Comparison of ENCODE assay signal across 16 cellular contexts in the genomic region with DNA sequence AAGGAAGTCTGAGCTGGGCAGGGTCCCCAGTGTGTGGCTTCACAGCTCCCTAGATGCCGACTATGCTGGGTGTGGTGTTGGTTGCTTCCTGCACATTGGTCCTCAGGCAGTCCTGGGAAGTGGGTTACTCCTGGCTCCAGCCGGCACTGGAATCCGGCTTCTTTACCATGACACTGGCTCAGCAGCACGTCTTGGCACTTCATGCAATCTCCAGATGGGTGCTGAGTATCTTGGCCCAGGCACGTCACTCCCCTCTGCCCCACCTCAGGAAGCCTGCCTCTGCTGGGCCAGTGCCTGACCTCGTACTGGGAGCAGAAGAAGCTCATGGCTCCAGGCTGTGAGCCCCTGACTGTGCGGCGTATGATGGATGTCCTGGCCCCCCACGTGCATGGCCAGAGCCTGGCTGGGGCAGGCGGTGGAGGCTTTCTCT. TPM values are rescaled to one million over a fixed set of nuclear protein-coding genes. Genes with fewer than 3 reads are reported as not detected.
DNase-seq lines count a peak whose midpoint lies in the region; ATAC-seq, FAIRE-seq and TF ChIP-seq lines count a peak whose summit lies in the region.
"Had no signal": no experiment of that assay in that cellular context is flagged by ENCODE, and none has a peak within 500 bp of the region (broad histone marks: within the 10 kb centered on the region; RNA-seq: fewer than 3 reads in every experiment).

No MANE protein-coding gene starts in this region.

- H3K9me3 ChIP-seq in K562 (replicated peaks; ENCODE audit: control insufficient read depth, insufficient read depth, low read depth, low read length) (no peaks in the 10 kb centered on the region), thyroid gland (no peaks in the 10 kb centered on the region)

- POLR2A ChIA-PET in K562 (lab: Yijun Ruan, JAX): interaction anchor here (0.5 to 2.2 kb wide), 12 partner anchors 8 to 132 kb away, joined by 3 to 10 read pairs (median 4); partner anchors contain the start of gene DDX19A

- no peaks in the 10 kb centered on the region; the same call in 1 of the 2 replicates for H4K20me1 ChIP-seq in K562 (replicated peaks; ENCODE audit: control insufficient read depth, insufficient read depth, low read length)

- no peak overlapping the region for H3K4me3 Mint-ChIP-seq in activated T-cell treated with anti-CD3 and anti-CD28 coated beads, Interleukin-2, amount 50 U/mL, for 24 hours
- H3K4me3 Mint-ChIP-seq: mesothelial cell of epicardium had no signal

- in situ Hi-C loops in K562 (cut with MboI): no loop called here

- H3K27ac Mint-ChIP-seq in activated T-cell treated with anti-CD3 and anti-CD28 coated beads, Interleukin-2, amount 50 U/mL, for 24 hours: peak overlapping the region; percentile 68
- H3K27ac Mint-ChIP-seq: mesothelial cell of epicardium had no signal

- H3K9ac ChIP-seq in K562 (ENCODE audit: insufficient read depth in 1 of 2, low read depth in 2 of 2, low read length in 2 of 2): peak overlapping the region in 1 of 2 experiments; percentile 55; a peak in 2 of 4 replicates
- H3K9ac ChIP-seq: parathyroid adenoma had no signal

- TF ChIP-seq RAD21 in K562 (CRISPR knock-in tag; conservative IDR thresholded peaks at IDR 0.05 in 1 of 2, IDR thresholded peaks at IDR 0.05 in 1 of 2): no peak

- no peak for TF ChIP-seq EP300 in K562 (IDR thresholded peaks at IDR 0.05; ENCODE audit: low read length)

- peaks cover 3% of the 10 kb centered on the region for H3K9me1 ChIP-seq in K562 (ENCODE audit: control insufficient read depth, insufficient read depth, low read length)

- CTCF ChIA-PET in K562 (lab: Yijun Ruan, JAX; ENCODE audit: low intra/inter-chr PET ratio): no interaction called here

- H3K36me3 ChIP-seq in K562 (ENCODE audit: control insufficient read depth, insufficient read depth, low read length) (peaks cover 60% of the 10 kb centered on the region; the same call in 2 of the 3 replicates), thyroid gland (peaks cover 34 to 36% of the 10 kb centered on the region in 2 donors)

- WGBS in K562 (ENCODE audit: insufficient coverage, low coverage, missing lambda C conversion rate): 78% methylated on average over 10 of the region's 10 CpGs
- 77 to 89% methylated on average over 7 to 9 of the region's 10 CpGs for WGBS in thyroid gland, 2 donors

- DNase-seq in activated T-cell treated with anti-CD3 and anti-CD28 coated beads, Interleukin-2, amount 50 U/mL, for 24 hours: no peak
- DNase-seq in activated T-cell treated with anti-CD3 and anti-CD28 coated beads, Interleukin-2, amount 50 U/mL, for 1 hour: no peak
- DNase-seq in K562 (ENCODE audit: extremely low read depth in 1 of 4, low spot score in 3 of 4) (no peak), Right ventricle myocardium superior (no peak), smooth muscle cell of the brain vasculature (ENCODE audit: low read depth, low spot score) (peak; percentile 69), NCI-H510A (lab: John Stamatoyannopoulos, UW) (no peak), thyroid gland (no peak)
- DNase-seq in NK-92 treated with Interleukin-12 subunit alpha and Interleukin-12 subunit beta, amount 100 ng/mL, for 24 hours (lab: John Stamatoyannopoulos, UW): no peak
- DNase-seq: activated T-cell treated with anti-CD3 and anti-CD28 coated beads for 4 hours, amygdala, hippocampal formation, KG1, NCI-H187 had no signal

- no peaks in the 10 kb centered on the region for H3K27me3 Mint-ChIP-seq in activated T-cell treated with anti-CD3 and anti-CD28 coated beads, Interleukin-2, amount 50 U/mL, for 24 hours

- H3K36me3 Mint-ChIP-seq in activated T-cell treated with anti-CD3 and anti-CD28 coated beads, Interleukin-2, amount 50 U/mL, for 24 hours (ENCODE audit: low read depth): peaks cover 68% of the 10 kb centered on the region

- no peaks in the 10 kb centered on the region for H3K27me3 ChIP-seq in K562 (ENCODE audit: control insufficient read depth in 2 of 2, insufficient read depth in 2 of 2, low read length in 2 of 2)
- H3K27me3 ChIP-seq in thyroid gland: no peaks in the 10 kb centered on the region

- ATAC-seq in K562 (peak; percentile 12; the same call in 2 of the 3 replicates), Right ventricle myocardium superior (ENCODE audit: poor library complexity) (peak; percentile 28)

- no peak overlapping the region for H3K27ac ChIP-seq in K562 (ENCODE audit: extremely low read depth, low read depth, low read length)
- no peak overlapping the region for H3K27ac ChIP-seq in thyroid gland
- H3K27ac ChIP-seq: parathyroid adenoma, VCaP had no signal

- TF ChIP-seq POLR2A in K562 (conservative IDR thresholded peaks at IDR 0.05): no peak
- TF ChIP-seq POLR2A in thyroid gland (IDR thresholded peaks at IDR 0.05): no peak

- H3K79me2 ChIP-seq in K562 (ENCODE audit: control insufficient read depth, insufficient read depth, low read length): no peaks in the 10 kb centered on the region
- H3K79me2 ChIP-seq: parathyroid adenoma had no signal

- no peak overlapping the region for H3K4me2 ChIP-seq in K562 (ENCODE audit: insufficient read depth, low read length)

- H3K4me3 ChIP-seq in K562: no peak overlapping the region
- no peak overlapping the region for H3K4me3 ChIP-seq in thyroid gland (replicated peaks in 1 of 3)

- H3K9me3 Mint-ChIP-seq in activated T-cell treated with anti-CD3 and anti-CD28 coated beads, Interleukin-2, amount 50 U/mL, for 24 hours: no peaks in the 10 kb centered on the region
- H3K9me3 Mint-ChIP-seq: mesothelial cell of epicardium had no signal

- H3K4me1 ChIP-seq in K562 (replicated peaks in 1 of 2; ENCODE audit: control insufficient read depth in 2 of 2, insufficient read depth in 2 of 2, low read length in 2 of 2) (peaks cover 0 to 20% of the 10 kb centered on the region in 2 experiments; a peak in 2 of 5 replicates), thyroid gland (no peaks in the 10 kb centered on the region)
- H3K4me1 ChIP-seq: parathyroid adenoma had no signal

- intact Hi-C loops in K562 (cut with micrococcal nuclease): no loop called here
- intact Hi-C loops in Right ventricle myocardium superior (cut with DNase I): loop anchor here (5.0 kb wide), 1 partner anchor 87 kb away; no protein-coding TSS in a partner anchor
- intact Hi-C loops in thyroid gland (cut with DNase I): no loop called here

- no TSS peak for BruUV-seq in K562 (replicated peaks; lab: Mats Ljungman, UMichigan)

- peaks cover 31% of the 10 kb centered on the region for H3K4me1 Mint-ChIP-seq in activated T-cell treated with anti-CD3 and anti-CD28 coated beads, Interleukin-2, amount 50 U/mL, for 24 hours (ENCODE audit: low read depth)

- H2AFZ ChIP-seq in K562 (ENCODE audit: low read depth, low read length): no peak overlapping the region
- H2AFZ ChIP-seq: parathyroid adenoma had no signal

- TF ChIP-seq CTCF in K562 (IDR thresholded peaks at IDR 0.05 in 2 of 3, conservative IDR thresholded peaks at IDR 0.05 in 1 of 3; ENCODE audit: insufficient read depth in 2 of 3, low read depth in 1 of 3, low read length in 3 of 3) (no peak), thyroid gland (IDR thresholded peaks at IDR 0.05) (no peak)

- FAIRE-seq in K562 (lab: Jason Lieb, UNC): no peak

RNA-seq across cellular contexts. Expression of gene FCSK, which starts 24.5 kb away (rescaled TPM):
- 66.2 and 212 TPM in 2 replicates for total RNA-seq in K562 (2011; cell fraction: chromatin; rRNA removed; ENCODE audit: low replicate concordance)
- 117 and 131 TPM in 2 replicates for total RNA-seq in K562 (2011; cell fraction: nucleolus; rRNA removed)
- 80.1 and 84.7 TPM in 2 replicates for total RNA-seq in K562 (2011; cell fraction: nucleoplasm; rRNA removed)
- total RNA-seq in K562 (2014; rRNA removed): 12.6 and 15.6 TPM in 2 replicates
- total RNA-seq in K562 (2014; rRNA removed; fragmentation: Illumina TruSeq; extraction: Trizol): 4.7 and 6.9 TPM in 2 replicates
- total RNA-seq in K562 (2015; rRNA removed; fragmentation: Illumina TruSeq; extraction: Trizol): 7.4 and 7.7 TPM in 2 replicates
- total RNA-seq in K562 (2021): 18.6 and 19.0 TPM in 2 replicates
- polyA plus RNA-seq in K562 (2011; rRNA removed): 13.5 and 22.6 TPM in 2 replicates
- polyA plus RNA-seq in K562 (2011; cell fraction: cytosol; rRNA removed): 16.3 and 19.3 TPM in 2 replicates
- 115 and 146 TPM in 2 replicates for polyA plus RNA-seq in K562 (2011; cell fraction: nucleus; rRNA removed)
- 10.0 and 16.5 TPM in 2 replicates for polyA plus RNA-seq in K562 (2012)
- 8.3 and 9.1 TPM in 2 replicates for polyA plus RNA-seq in K562 (2014; fragmentation: Illumina TruSeq; extraction: Trizol)
- polyA plus RNA-seq in K562 (2014; fragmentation: Nextera tagmentation; extraction: Ambion mirVana): 1 to 10 TPM in 1 of 2 experiments, under 1 TPM in 1; 0.92 to 1.1 TPM
- polyA plus RNA-seq in K562 (2014; rRNA removed): 15.1 and 19.9 TPM in 2 replicates
- polyA minus RNA-seq in K562 (2011; rRNA and poly(A)+ RNA removed): 7.5 and 9.5 TPM in 2 replicates
- polyA minus RNA-seq in K562 (2011; cell fraction: cytosol; rRNA and poly(A)+ RNA removed): 8.0 and 12.0 TPM in 2 replicates
- 25.0 and 31.0 TPM in 2 replicates for polyA minus RNA-seq in K562 (2011; cell fraction: nucleus; rRNA and poly(A)+ RNA removed)
- 8.0 TPM for total RNA-seq in Right ventricle myocardium superior
- 10 to 100 TPM; 20.3 to 40.2 (median 24.5) TPM for total RNA-seq in thyroid gland

RNA-seq across cellular contexts. Expression of gene ST3GAL2, which starts 40.0 kb away (rescaled TPM):
- 87.4 and 216 TPM in 2 replicates for total RNA-seq in K562 (2011; cell fraction: chromatin; rRNA removed; ENCODE audit: low replicate concordance)
- total RNA-seq in K562 (2011; cell fraction: nucleolus; rRNA removed): 182 and 184 TPM in 2 replicates
- total RNA-seq in K562 (2011; cell fraction: nucleoplasm; rRNA removed): 128 and 145 TPM in 2 replicates
- total RNA-seq in K562 (2014; rRNA removed): 75.5 and 95.5 TPM in 2 replicates
- 23.7 and 31.8 TPM in 2 replicates for total RNA-seq in K562 (2014; rRNA removed; fragmentation: Illumina TruSeq; extraction: Trizol)
- 48.9 and 53.8 TPM in 2 replicates for total RNA-seq in K562 (2015; rRNA removed; fragmentation: Illumina TruSeq; extraction: Trizol)
- total RNA-seq in K562 (2021): 98.9 and 108 TPM in 2 replicates
- 34.3 and 40.9 TPM in 2 replicates for polyA plus RNA-seq in K562 (2011; rRNA removed)
- polyA plus RNA-seq in K562 (2011; cell fraction: cytosol; rRNA removed): 50.0 and 87.1 TPM in 2 replicates
- 25.8 and 38.5 TPM in 2 replicates for polyA plus RNA-seq in K562 (2011; cell fraction: nucleus; rRNA removed)
- polyA plus RNA-seq in K562 (2012): 67.8 and 92.0 TPM in 2 replicates
- 25.1 and 50.7 TPM in 2 replicates for polyA plus RNA-seq in K562 (2014; fragmentation: Illumina TruSeq; extraction: Trizol)
- 1 to 10 TPM; 1.5 to 2.4 TPM for polyA plus RNA-seq in K562 (2014; fragmentation: Nextera tagmentation; extraction: Ambion mirVana)
- 50.5 and 57.8 TPM in 2 replicates for polyA plus RNA-seq in K562 (2014; rRNA removed)
- polyA minus RNA-seq in K562 (2011; rRNA and poly(A)+ RNA removed): 57.6 and 96.4 TPM in 2 replicates
- polyA minus RNA-seq in K562 (2011; cell fraction: cytosol; rRNA and poly(A)+ RNA removed): 126 and 151 TPM in 2 replicates
- 24.9 and 34.4 TPM in 2 replicates for polyA minus RNA-seq in K562 (2011; cell fraction: nucleus; rRNA and poly(A)+ RNA removed)
- 19.6 TPM for total RNA-seq in Right ventricle myocardium superior
- total RNA-seq in thyroid gland: 10 to 100 TPM; 11.2 to 17.4 (median 11.8) TPM

RNA-seq across cellular contexts. Expression of gene COG4, which starts 44.4 kb away (rescaled TPM):
- 128 and 175 TPM in 2 replicates for total RNA-seq in K562 (2011; cell fraction: chromatin; rRNA removed; ENCODE audit: low replicate concordance)
- 70.0 and 73.4 TPM in 2 replicates for total RNA-seq in K562 (2011; cell fraction: nucleolus; rRNA removed)
- total RNA-seq in K562 (2011; cell fraction: nucleoplasm; rRNA removed): 87.9 and 95.3 TPM in 2 replicates
- 43.2 and 59.0 TPM in 2 replicates for total RNA-seq in K562 (2014; rRNA removed)
- total RNA-seq in K562 (2014; rRNA removed; fragmentation: Illumina TruSeq; extraction: Trizol): 39.5 and 44.4 TPM in 2 replicates
- total RNA-seq in K562 (2015; rRNA removed; fragmentation: Illumina TruSeq; extraction: Trizol): 41.2 and 42.6 TPM in 2 replicates
- total RNA-seq in K562 (2021): 66.7 and 69.8 TPM in 2 replicates
- 69.2 and 73.9 TPM in 2 replicates for polyA plus RNA-seq in K562 (2011; rRNA removed)
- polyA plus RNA-seq in K562 (2011; cell fraction: cytosol; rRNA removed): 55.1 and 86.3 TPM in 2 replicates
- 150 and 164 TPM in 2 replicates for polyA plus RNA-seq in K562 (2011; cell fraction: nucleus; rRNA removed)
- 61.8 and 77.6 TPM in 2 replicates for polyA plus RNA-seq in K562 (2012)
- polyA plus RNA-seq in K562 (2014; fragmentation: Illumina TruSeq; extraction: Trizol): 44.2 and 48.9 TPM in 2 replicates
- 10 to 100 TPM; 13.7 to 37.4 TPM for polyA plus RNA-seq in K562 (2014; fragmentation: Nextera tagmentation; extraction: Ambion mirVana)
- 49.1 and 55.9 TPM in 2 replicates for polyA plus RNA-seq in K562 (2014; rRNA removed)
- polyA minus RNA-seq in K562 (2011; rRNA and poly(A)+ RNA removed): 67.7 and 72.4 TPM in 2 replicates
- polyA minus RNA-seq in K562 (2011; cell fraction: cytosol; rRNA and poly(A)+ RNA removed): 30.7 and 31.3 TPM in 2 replicates
- polyA minus RNA-seq in K562 (2011; cell fraction: nucleus; rRNA and poly(A)+ RNA removed): 27.5 and 41.7 TPM in 2 replicates
- total RNA-seq in Right ventricle myocardium superior: 49.1 TPM
- total RNA-seq in thyroid gland: 10 to 100 TPM; 39.6 to 88.4 (median 66.7) TPM

RNA-seq across cellular contexts. Expression of gene SF3B3, which starts 44.7 kb away (rescaled TPM):
- total RNA-seq in K562 (2011; cell fraction: chromatin; rRNA removed; ENCODE audit: low replicate concordance): 616 and 628 TPM in 2 replicates
- total RNA-seq in K562 (2011; cell fraction: nucleolus; rRNA removed): 207 and 261 TPM in 2 replicates
- 272 and 275 TPM in 2 replicates for total RNA-seq in K562 (2011; cell fraction: nucleoplasm; rRNA removed)
- total RNA-seq in K562 (2014; rRNA removed) (98.9 and 208 TPM in 2 replicates), K562 (2014; rRNA removed; fragmentation: Illumina TruSeq; extraction: Trizol) (221 and 275 TPM in 2 replicates), K562 (2015; rRNA removed; fragmentation: Illumina TruSeq; extraction: Trizol) (252 and 265 TPM in 2 replicates), K562 (2021) (513 and 546 TPM in 2 replicates), Right ventricle myocardium superior (129 TPM), thyroid gland (100 to 1,000 TPM in 2 of 4 donors, 10 to 100 TPM in 2; 74.2 to 142 (median 112) TPM)
- polyA plus RNA-seq in K562 (2011; rRNA removed) (172 and 248 TPM in 2 replicates), K562 (2014; fragmentation: Illumina TruSeq; extraction: Trizol) (349 and 430 TPM in 2 replicates), K562 (2014; fragmentation: Nextera tagmentation; extraction: Ambion mirVana) (100 to 1,000 TPM; 209 to 414 TPM), K562 (2014; rRNA removed) (103 and 105 TPM in 2 replicates)
- 249 and 266 TPM in 2 replicates for polyA plus RNA-seq in K562 (2011; cell fraction: cytosol; rRNA removed)
- polyA plus RNA-seq in K562 (2011; cell fraction: nucleus; rRNA removed): 317 and 410 TPM in 2 replicates
- polyA plus RNA-seq in K562 (2012): 179 and 231 TPM in 2 replicates
- 327 and 380 TPM in 2 replicates for polyA minus RNA-seq in K562 (2011; rRNA and poly(A)+ RNA removed)
- polyA minus RNA-seq in K562 (2011; cell fraction: cytosol; rRNA and poly(A)+ RNA removed): 234 and 252 TPM in 2 replicates
- polyA minus RNA-seq in K562 (2011; cell fraction: nucleus; rRNA and poly(A)+ RNA removed): 101 and 174 TPM in 2 replicates
